15 cellular contexts compared by ENCODE assay signal in genomic region chr14:66045572-66046021, GRCh38.
DNase-seq lines count a peak whose midpoint lies in the region; TF ChIP-seq lines count a peak whose summit lies in the region.
"Had no signal": no experiment of that assay in that cellular context is flagged by ENCODE, and none has a peak within 500 bp of the region (broad histone marks: within the 10 kb centered on the region; RNA-seq: fewer than 3 reads in every experiment).

No MANE protein-coding gene starts in this region.

- CTCF ChIA-PET in SK-N-SH (lab: Yijun Ruan, JAX) = interaction anchor here (2.3 kb wide), 1 partner anchor 9 kb away, joined by 6 read pairs; no protein-coding TSS in a partner anchor

- peak; percentile 31 for DNase-seq in NCI-H1092 treated with DMSO at 0.1 percent for 48 hours (lab: John Stamatoyannopoulos, UW)
- no peak for DNase-seq in NCI-H1092 (lab: John Stamatoyannopoulos, UW)
- peak; percentile 56 for DNase-seq in astrocyte of the hippocampus (ENCODE audit: low read depth, low spot score)
- peak; percentile 24 for DNase-seq in hepatocyte (ENCODE audit: low spot score)
- DNase-seq in stromal cell of bone marrow (ENCODE audit: low read depth) = peak; percentile 9
- DNase-seq in NCI-H1105 (lab: John Stamatoyannopoulos, UW) = no peak
- no peak for DNase-seq in SK-N-SH
- DNase-seq in HuH-7 (ENCODE audit: low spot score) = no peak
- DNase-seq: 8988T; activated naive CD4-positive, alpha-beta T cell treated with anti-CD3 and anti-CD28 coated beads, Interleukin-2, amount 50 U/mL, for 16 hours; cortex of kidney; foreskin melanocyte; naive thymus-derived CD4-positive, alpha-beta T cell; SHP77 had no signal

- H3K4me2 ChIP-seq in hepatocyte (no peak overlapping the region), SK-N-SH (no peak overlapping the region)

- no peaks in the 10 kb centered on the region for H3K4me1 ChIP-seq in hepatocyte (ENCODE audit: insufficient read depth)
- no peaks in the 10 kb centered on the region for H3K4me1 ChIP-seq in SK-N-SH (ENCODE audit: control insufficient read depth in 1 of 2, insufficient read depth in 2 of 2, low read depth in 1 of 2, low read length in 1 of 2)
- H3K4me1 ChIP-seq: tibial nerve had no signal

- TF ChIP-seq EP300 in SK-N-SH (IDR thresholded peaks at IDR 0.05; ENCODE audit: borderline replicate concordance in 1 of 2, low read depth in 1 of 2, low read length in 1 of 2) = no peak

- H3K9me3 ChIP-seq in hepatocyte (ENCODE audit: low read depth) (no peaks in the 10 kb centered on the region), SK-N-SH (no peaks in the 10 kb centered on the region)
- H3K9me3 ChIP-seq: tibial nerve had no signal

- H3K9me2 ChIP-seq in hepatocyte (replicated peaks; ENCODE audit: insufficient read depth) = no peaks in the 10 kb centered on the region
- H3K9me2 ChIP-seq in SK-N-SH = no peaks in the 10 kb centered on the region

- H3K79me2 ChIP-seq in hepatocyte = no peaks in the 10 kb centered on the region
- no peaks in the 10 kb centered on the region for H3K79me2 ChIP-seq in SK-N-SH (ENCODE audit: insufficient read depth)

- H3K36me3 ChIP-seq in hepatocyte (replicated peaks; ENCODE audit: insufficient read depth, low read depth) (no peaks in the 10 kb centered on the region), SK-N-SH (replicated peaks in 1 of 2; ENCODE audit: control insufficient read depth in 1 of 2, insufficient read depth in 2 of 2, low read length in 1 of 2) (no peaks in the 10 kb centered on the region)
- H3K36me3 ChIP-seq: tibial nerve had no signal

- no peak overlapping the region for H3K9ac ChIP-seq in SK-N-SH

- H4K20me1 ChIP-seq in hepatocyte (ENCODE audit: insufficient read depth, poor library complexity, severe bottlenecking) (no peaks in the 10 kb centered on the region), SK-N-SH (ENCODE audit: insufficient read depth) (no peaks in the 10 kb centered on the region)

- H3K27me3 ChIP-seq in hepatocyte (no peaks in the 10 kb centered on the region), SK-N-SH (ENCODE audit: insufficient read depth) (no peaks in the 10 kb centered on the region)
- H3K27me3 ChIP-seq: tibial nerve had no signal

- TF ChIP-seq RAD21 in SK-N-SH (IDR thresholded peaks at IDR 0.05; ENCODE audit: low read length) = no peak

- H3K4me3 ChIP-seq in hepatocyte (no peak overlapping the region), SK-N-SH (ENCODE audit: low read depth in 2 of 2, low read length in 1 of 2) (no peak overlapping the region)
- H3K4me3 ChIP-seq: tibial nerve had no signal

- H3K27ac ChIP-seq in hepatocyte (peak overlapping the region; percentile 72), SK-N-SH (ENCODE audit: low read depth in 2 of 2, low read length in 1 of 2) (no peak overlapping the region)
- H3K27ac ChIP-seq: tibial nerve had no signal

- no peak overlapping the region for H2AFZ ChIP-seq in hepatocyte
- no peak overlapping the region for H2AFZ ChIP-seq in SK-N-SH (ENCODE audit: low read depth)

- POLR2A ChIA-PET in SK-N-SH (lab: Yijun Ruan, JAX) = no interaction called here

- WGBS in hepatocyte (ENCODE audit: low lambda C conversion rate, missing lambda C conversion rate) = 36% methylated on average over 7 of the region's 7 CpGs
- WGBS in SK-N-SH (ENCODE audit: low lambda C conversion rate) = 31% methylated on average over 7 of the region's 7 CpGs

- TF ChIP-seq CTCF in hepatocyte (IDR thresholded peaks at IDR 0.05; ENCODE audit: poor library complexity) (no peak), SK-N-SH (IDR thresholded peaks at IDR 0.05) (no peak)

- H3F3A ChIP-seq in SK-N-SH (replicated peaks; ENCODE audit: insufficient read depth) = no peaks in the 10 kb centered on the region

TF ChIP-seq in SK-N-SH, 30 proteins besides CTCF, POLR2A, EP300 and RAD21:
- TF ChIP-seq MAX (IDR thresholded peaks at IDR 0.05; ENCODE audit: low read depth) (no peak), MXI1 (IDR thresholded peaks at IDR 0.05; ENCODE audit: low read depth, low read length) (no peak), CHD2 (IDR thresholded peaks at IDR 0.05; ENCODE audit: low read length, partially characterized antibody) (no peak), PBX3 (IDR thresholded peaks at IDR 0.05) (no peak), FOSL2 (IDR thresholded peaks at IDR 0.05; ENCODE audit: borderline replicate concordance, low read depth) (no peak), RXRA (IDR thresholded peaks at IDR 0.05; ENCODE audit: borderline replicate concordance, low read depth) (no peak), YY1 (IDR thresholded peaks at IDR 0.05; ENCODE audit: low read depth) (no peak), SIN3A (IDR thresholded peaks at IDR 0.05; ENCODE audit: borderline replicate concordance, low read depth, low read length) (no peak), ELF1 (IDR thresholded peaks at IDR 0.05) (no peak), RCOR1 (IDR thresholded peaks at IDR 0.05; ENCODE audit: low read length) (no peak), FOXM1 (IDR thresholded peaks at IDR 0.05; ENCODE audit: low read depth) (no peak), JUND (IDR thresholded peaks at IDR 0.05) (no peak), POLR2AphosphoS5 (IDR thresholded peaks at IDR 0.05; ENCODE audit: low read depth, low read length) (no peak), TCF12 (IDR thresholded peaks at IDR 0.05) (no peak)
- TF ChIP-seq, protein P1, sequence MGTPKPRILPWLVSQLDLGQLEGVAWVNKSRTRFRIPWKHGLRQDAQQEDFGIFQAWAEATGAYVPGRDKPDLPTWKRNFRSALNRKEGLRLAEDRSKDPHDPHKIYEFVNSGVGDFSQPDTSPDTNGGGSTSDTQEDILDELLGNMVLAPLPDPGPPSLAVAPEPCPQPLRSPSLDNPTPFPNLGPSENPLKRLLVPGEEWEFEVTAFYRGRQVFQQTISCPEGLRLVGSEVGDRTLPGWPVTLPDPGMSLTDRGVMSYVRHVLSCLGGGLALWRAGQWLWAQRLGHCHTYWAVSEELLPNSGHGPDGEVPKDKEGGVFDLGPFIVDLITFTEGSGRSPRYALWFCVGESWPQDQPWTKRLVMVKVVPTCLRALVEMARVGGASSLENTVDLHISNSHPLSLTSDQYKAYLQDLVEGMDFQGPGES (IDR thresholded peaks at IDR 0.05; ENCODE audit: low read depth, low read length) = no peak
- TF ChIP-seq, protein P2, sequence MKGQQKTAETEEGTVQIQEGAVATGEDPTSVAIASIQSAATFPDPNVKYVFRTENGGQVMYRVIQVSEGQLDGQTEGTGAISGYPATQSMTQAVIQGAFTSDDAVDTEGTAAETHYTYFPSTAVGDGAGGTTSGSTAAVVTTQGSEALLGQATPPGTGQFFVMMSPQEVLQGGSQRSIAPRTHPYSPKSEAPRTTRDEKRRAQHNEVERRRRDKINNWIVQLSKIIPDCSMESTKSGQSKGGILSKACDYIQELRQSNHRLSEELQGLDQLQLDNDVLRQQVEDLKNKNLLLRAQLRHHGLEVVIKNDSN (IDR thresholded peaks at IDR 0.05; ENCODE audit: borderline replicate concordance, low read depth) = no peak

Comparison
In these comparisons a context has a peak if more than half of its experiments do, and no peak if none do; other contexts are left out.
1. DNase-seq: peak in NCI-H1092 treated with DMSO at 0.1 percent for 48 hours (single experiment), astrocyte of the hippocampus (single experiment), hepatocyte (single experiment) and stromal cell of bone marrow (single experiment); none in NCI-H1092 (single experiment), NCI-H1105 (single experiment), SK-N-SH (single experiment) and HuH-7 (single experiment).